13 cellular contexts compared by ENCODE assay signal in genomic region chr12:51871126-51871525, GRCh38. TPM values are rescaled to one million over a fixed set of nuclear protein-coding genes. Genes with fewer than 3 reads are reported as not detected.
DNase-seq lines count a peak whose midpoint lies in the region; ATAC-seq lines count a peak whose summit lies in the region.
"Had no signal": no experiment of that assay in that cellular context is flagged by ENCODE, and none has a peak within 500 bp of the region (broad histone marks: within the 10 kb centered on the region; RNA-seq: fewer than 3 reads in every experiment).

No MANE protein-coding gene starts in this region.

- intact Hi-C loops in left cardiac atrium (cut with DNase I) = no loop called here

- no peaks in the 10 kb centered on the region for H3K36me3 Mint-ChIP-seq in stimulated activated naive B cell treated with anti-CD40 and anti-IgM and Interleukin-4, amounts not matched to agents 10 μg/mL and 1 μg/mL and 100 μg/mL, for 72 hours
- H3K36me3 Mint-ChIP-seq in activated naive CD4-positive, alpha-beta T cell treated with anti-CD3 and anti-CD28 coated beads, Interleukin-2, amount 50 U/mL, for 72 hours = no peaks in the 10 kb centered on the region

- no peak overlapping the region for H3K27ac Mint-ChIP-seq in stimulated activated naive B cell treated with anti-CD40 and anti-IgM and Interleukin-4, amounts not matched to agents 10 μg/mL and 1 μg/mL and 100 μg/mL, for 72 hours
- H3K27ac Mint-ChIP-seq in activated naive CD4-positive, alpha-beta T cell treated with anti-CD3 and anti-CD28 coated beads, Interleukin-2, amount 50 U/mL, for 72 hours = no peak overlapping the region

- peaks cover 67 to 70% of the 10 kb centered on the region in 2 donors for H3K27me3 Mint-ChIP-seq in stimulated activated naive B cell treated with anti-CD40 and anti-IgM and Interleukin-4, amounts not matched to agents 10 μg/mL and 1 μg/mL and 100 μg/mL, for 72 hours

- H3K9me3 Mint-ChIP-seq in stimulated activated naive B cell treated with anti-CD40 and anti-IgM and Interleukin-4, amounts not matched to agents 10 μg/mL and 1 μg/mL and 100 μg/mL, for 72 hours = no peaks in the 10 kb centered on the region
- H3K9me3 Mint-ChIP-seq in activated naive CD4-positive, alpha-beta T cell treated with anti-CD3 and anti-CD28 coated beads, Interleukin-2, amount 50 U/mL, for 72 hours = no peaks in the 10 kb centered on the region

- ATAC-seq in left cardiac atrium = peak in 1 of 2 donors; percentile 40
- peak; percentile 41 to 45 for ATAC-seq in stimulated activated naive B cell treated with anti-CD40 and anti-IgM and Interleukin-4, amounts not matched to agents 10 μg/mL and 1 μg/mL and 100 μg/mL, for 72 hours (replicated peaks)
- ATAC-seq in activated naive CD4-positive, alpha-beta T cell treated with anti-CD3 and anti-CD28 coated beads, Interleukin-2, amount 50 U/mL, for 72 hours = no peak

- peaks cover 23 to 43% of the 10 kb centered on the region in 2 donors for H3K4me1 Mint-ChIP-seq in stimulated activated naive B cell treated with anti-CD40 and anti-IgM and Interleukin-4, amounts not matched to agents 10 μg/mL and 1 μg/mL and 100 μg/mL, for 72 hours

- DNase-seq in activated effector memory CD4-positive, alpha-beta T cell treated with anti-CD3 and anti-CD28 coated beads, Interleukin-2, amount 50 U/mL, for 16 hours = peak; percentile 45
- DNase-seq in activated effector memory CD4-positive, alpha-beta T cell treated with Interleukin-2 at 50 U/mL for 16 hours = no peak
- DNase-seq in NOMO-1 treated with DMSO at 0.1 percent for 48 hours (lab: John Stamatoyannopoulos, UW; ENCODE audit: unreplicated experiment) (peak; percentile 72), left cardiac atrium (peak; percentile 58), amniotic stem cell (lab: John Stamatoyannopoulos, UW) (no peak), dedifferentiated amniotic fluid mesenchymal stem cell (ENCODE audit: extremely low spot score) (no peak)
- no peak for DNase-seq in stimulated activated naive B cell treated with anti-CD40 and anti-IgM and Interleukin-4, amounts not matched to agents 10 μg/mL and 1 μg/mL and 100 μg/mL, for 72 hours
- DNase-seq in activated naive CD4-positive, alpha-beta T cell treated with anti-CD3 and anti-CD28 coated beads, Interleukin-2, amount 50 U/mL, for 72 hours (ENCODE audit: low spot score in 2 of 2) = no peak
- DNase-seq: midbrain, NCI-H1105, SJCRH30 had no signal

- no peak overlapping the region for H3K4me3 Mint-ChIP-seq in stimulated activated naive B cell treated with anti-CD40 and anti-IgM and Interleukin-4, amounts not matched to agents 10 μg/mL and 1 μg/mL and 100 μg/mL, for 72 hours

RNA-seq across cellular contexts. Expression of gene ANKRD33, which starts 16.8 kb away (rescaled TPM):
- total RNA-seq in left cardiac atrium = not detected
- not detected for total RNA-seq in activated naive CD4-positive, alpha-beta T cell treated with anti-CD3 and anti-CD28 coated beads, Interleukin-2, amount 50 U/mL, for 72 hours
- total RNA-seq: NCI-H460, SJCRH30, urinary bladder had no signal

RNA-seq across cellular contexts. Expression of gene FIGNL2, which starts 22.6 kb away (rescaled TPM):
- total RNA-seq in left cardiac atrium = under 1 TPM; 0.39 to 0.47 TPM
- under 1 TPM; 0.30 to 0.54 TPM for total RNA-seq in activated naive CD4-positive, alpha-beta T cell treated with anti-CD3 and anti-CD28 coated beads, Interleukin-2, amount 50 U/mL, for 72 hours

RNA-seq across cellular contexts. Expression of gene ACVRL1, which starts 36.2 kb away (rescaled TPM):
- total RNA-seq in left cardiac atrium = 10 to 100 TPM; 44.0 to 65.2 TPM
- total RNA-seq in activated naive CD4-positive, alpha-beta T cell treated with anti-CD3 and anti-CD28 coated beads, Interleukin-2, amount 50 U/mL, for 72 hours = not detected
- total RNA-seq: NCI-H460 had no signal

Comparison
In these comparisons a context has a peak if more than half of its experiments do, and no peak if none do; other contexts are left out.
1. DNase-seq: peak in activated effector memory CD4-positive, alpha-beta T cell treated with anti-CD3 and anti-CD28 coated beads, Interleukin-2, amount 50 U/mL, for 16 hours (single experiment), NOMO-1 treated with DMSO at 0.1 percent for 48 hours (single experiment) and left cardiac atrium (single experiment); none in activated effector memory CD4-positive, alpha-beta T cell treated with Interleukin-2 at 50 U/mL for 16 hours (single experiment), stimulated activated naive B cell treated with anti-CD40 and anti-IgM and Interleukin-4, amounts not matched to agents 10 μg/mL and 1 μg/mL and 100 μg/mL, for 72 hours (single experiment), activated naive CD4-positive, alpha-beta T cell treated with anti-CD3 and anti-CD28 coated beads, Interleukin-2, amount 50 U/mL, for 72 hours (0 of 2), amniotic stem cell (single experiment) and dedifferentiated amniotic fluid mesenchymal stem cell (single experiment).
2. ATAC-seq: peak in stimulated activated naive B cell treated with anti-CD40 and anti-IgM and Interleukin-4, amounts not matched to agents 10 μg/mL and 1 μg/mL and 100 μg/mL, for 72 hours (2 of 2); none in activated naive CD4-positive, alpha-beta T cell treated with anti-CD3 and anti-CD28 coated beads, Interleukin-2, amount 50 U/mL, for 72 hours (0 of 2).
3. RNA of gene ACVRL1, which starts 36.2 kb away (total RNA-seq): 44.0 to 65.2 TPM in left cardiac atrium; not detected in activated naive CD4-positive, alpha-beta T cell treated with anti-CD3 and anti-CD28 coated beads, Interleukin-2, amount 50 U/mL, for 72 hours; every median in the first group is over 10 times any median in the second.